14 cellular contexts compared by ENCODE assay signal in genomic region chr10:124559372-124560132, GRCh38.
DNase-seq lines count a peak whose midpoint lies in the region; ATAC-seq and TF ChIP-seq lines count a peak whose summit lies in the region.
"Had no signal": no experiment of that assay in that cellular context is flagged by ENCODE, and none has a peak within 500 bp of the region (broad histone marks: within the 10 kb centered on the region; RNA-seq: fewer than 3 reads in every experiment).

No MANE protein-coding gene starts in this region.

- POLR2A ChIA-PET in WTC11 (lab: Charles Lee), result interaction anchor here (0.6 kb wide), 1 partner anchor 17 kb away, joined by 3 read pairs; no protein-coding TSS in a partner anchor

- no peak overlapping the region for H3K4me3 Mint-ChIP-seq in WTC11
- H3K4me3 Mint-ChIP-seq: naive thymus-derived CD4-positive, alpha-beta T cell had no signal

- ATAC-seq in upper lobe of right lung (no peak), GM18907 (IDR thresholded peaks at IDR 0.05; ENCODE audit: unreplicated experiment) (no peak), WTC11 (no peak)
- ATAC-seq: naive thymus-derived CD4-positive, alpha-beta T cell; Panc1 had no signal

- TF ChIP-seq CTCF in left ventricle myocardium inferior (IDR thresholded peaks at IDR 0.05; ENCODE audit: borderline replicate concordance), result no peak
- TF ChIP-seq CTCF in prostate gland (IDR thresholded peaks at IDR 0.05), result no peak
- TF ChIP-seq CTCF in upper lobe of right lung (IDR thresholded peaks at IDR 0.05), result no peak
- no peak for TF ChIP-seq CTCF in WTC11 (IDR thresholded peaks at IDR 0.05)

- no peak for TF ChIP-seq POLR2A in prostate gland (IDR thresholded peaks at IDR 0.05)

- DNase-seq in caudate nucleus (lab: John Stamatoyannopoulos, UW), result peak in 1 of 61 donors; percentile 32
- DNase-seq in left ventricle myocardium inferior, result no peak
- no peak for DNase-seq in prostate gland (ENCODE audit: low spot score)
- DNase-seq in upper lobe of right lung, result peak; percentile 13
- no peak for DNase-seq in NCI-H2171 treated with DMSO at 0.1 percent for 48 hours (lab: John Stamatoyannopoulos, UW)
- no peak for DNase-seq in WTC11 (ENCODE audit: low spot score)
- DNase-seq in NCI-H187 (lab: John Stamatoyannopoulos, UW), result no peak
- DNase-seq: activated effector memory CD4-positive, alpha-beta T cell treated with Interleukin-2 at 50 U/mL for 16 hours; DMS53; naive thymus-derived CD4-positive, alpha-beta T cell; NCI-H2029 treated with DMSO at 0.1 percent for 48 hours; NCI-H526 had no signal

- 80% methylated on average over 10 of the region's 11 CpGs for WGBS in prostate gland

- no peaks in the 10 kb centered on the region for H3K27me3 Mint-ChIP-seq in WTC11 (ENCODE audit: low read depth)

- CTCF ChIA-PET in WTC11 (lab: Charles Lee), result no interaction called here

- H3K27ac Mint-ChIP-seq in WTC11, result no peak overlapping the region
- H3K27ac Mint-ChIP-seq: naive thymus-derived CD4-positive, alpha-beta T cell had no signal

- no peaks in the 10 kb centered on the region for H3K27me3 ChIP-seq in left ventricle myocardium inferior (ENCODE audit: low read depth)
- no peaks in the 10 kb centered on the region for H3K27me3 ChIP-seq in prostate gland (replicated peaks; ENCODE audit: insufficient read depth)
- H3K27me3 ChIP-seq in upper lobe of right lung, result no peaks in the 10 kb centered on the region

- H3K27ac ChIP-seq in caudate nucleus (ENCODE audit: low read depth, low read length) (peak overlapping the region; percentile 48), left ventricle myocardium inferior (replicated peaks) (peak overlapping the region; percentile 94), prostate gland (peak overlapping the region; percentile 62 to 76), upper lobe of right lung (peak overlapping the region; percentile 77)

- peaks cover 3% of the 10 kb centered on the region for H3K4me1 Mint-ChIP-seq in WTC11
- H3K4me1 Mint-ChIP-seq: naive thymus-derived CD4-positive, alpha-beta T cell had no signal

- intact Hi-C loops in left ventricle myocardium inferior (cut with micrococcal nuclease), result no loop called here
- intact Hi-C loops in prostate gland (cut with DNase I), result no loop called here
- intact Hi-C loops in upper lobe of right lung (cut with DNase I), result no loop called here

- H3K4me1 ChIP-seq in left ventricle myocardium inferior, result peaks cover 43% of the 10 kb centered on the region
- H3K4me1 ChIP-seq in prostate gland (replicated peaks), result peaks cover 5% of the 10 kb centered on the region
- peaks cover 7% of the 10 kb centered on the region for H3K4me1 ChIP-seq in upper lobe of right lung

- H3K9me3 ChIP-seq in left ventricle myocardium inferior (replicated peaks) (no peaks in the 10 kb centered on the region), prostate gland (no peaks in the 10 kb centered on the region), upper lobe of right lung (no peaks in the 10 kb centered on the region)

- H3K36me3 ChIP-seq in left ventricle myocardium inferior, result no peaks in the 10 kb centered on the region
- no peaks in the 10 kb centered on the region for H3K36me3 ChIP-seq in prostate gland
- no peaks in the 10 kb centered on the region for H3K36me3 ChIP-seq in upper lobe of right lung

- H3K9me3 Mint-ChIP-seq in WTC11, result peaks cover 4% of the 10 kb centered on the region

- H3K4me3 ChIP-seq in left ventricle myocardium inferior (no peak overlapping the region), prostate gland (no peak overlapping the region), upper lobe of right lung (no peak overlapping the region)

- no peaks in the 10 kb centered on the region; the same call in 1 of the 2 replicates for H3K36me3 Mint-ChIP-seq in WTC11

TF ChIP-seq in WTC11, 78 proteins besides CTCF, POLR2A, EP300 and RAD21:
- TF ChIP-seq MAX (CRISPR knock-in tag; IDR thresholded peaks at IDR 0.05) (no peak), JUN (CRISPR knock-in tag; IDR thresholded peaks at IDR 0.05) (no peak), TP53 (CRISPR knock-in tag; IDR thresholded peaks at IDR 0.05) (no peak), TCF7 (CRISPR knock-in tag; IDR thresholded peaks at IDR 0.05; ENCODE audit: low read depth) (no peak), TEAD4 (CRISPR knock-in tag; IDR thresholded peaks at IDR 0.05) (no peak), GABPB1 (CRISPR knock-in tag; IDR thresholded peaks at IDR 0.05) (no peak), KAT7 (CRISPR knock-in tag; IDR thresholded peaks at IDR 0.05; ENCODE audit: borderline replicate concordance) (no peak)
- TF ChIP-seq, protein P1, sequence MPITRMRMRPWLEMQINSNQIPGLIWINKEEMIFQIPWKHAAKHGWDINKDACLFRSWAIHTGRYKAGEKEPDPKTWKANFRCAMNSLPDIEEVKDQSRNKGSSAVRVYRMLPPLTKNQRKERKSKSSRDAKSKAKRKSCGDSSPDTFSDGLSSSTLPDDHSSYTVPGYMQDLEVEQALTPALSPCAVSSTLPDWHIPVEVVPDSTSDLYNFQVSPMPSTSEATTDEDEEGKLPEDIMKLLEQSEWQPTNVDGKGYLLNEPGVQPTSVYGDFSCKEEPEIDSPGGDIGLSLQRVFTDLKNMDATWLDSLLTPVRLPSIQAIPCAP (CRISPR knock-in tag; IDR thresholded peaks at IDR 0.05), result no peak
